1 cellular context compared by ENCODE assay signal in the genomic region with DNA sequence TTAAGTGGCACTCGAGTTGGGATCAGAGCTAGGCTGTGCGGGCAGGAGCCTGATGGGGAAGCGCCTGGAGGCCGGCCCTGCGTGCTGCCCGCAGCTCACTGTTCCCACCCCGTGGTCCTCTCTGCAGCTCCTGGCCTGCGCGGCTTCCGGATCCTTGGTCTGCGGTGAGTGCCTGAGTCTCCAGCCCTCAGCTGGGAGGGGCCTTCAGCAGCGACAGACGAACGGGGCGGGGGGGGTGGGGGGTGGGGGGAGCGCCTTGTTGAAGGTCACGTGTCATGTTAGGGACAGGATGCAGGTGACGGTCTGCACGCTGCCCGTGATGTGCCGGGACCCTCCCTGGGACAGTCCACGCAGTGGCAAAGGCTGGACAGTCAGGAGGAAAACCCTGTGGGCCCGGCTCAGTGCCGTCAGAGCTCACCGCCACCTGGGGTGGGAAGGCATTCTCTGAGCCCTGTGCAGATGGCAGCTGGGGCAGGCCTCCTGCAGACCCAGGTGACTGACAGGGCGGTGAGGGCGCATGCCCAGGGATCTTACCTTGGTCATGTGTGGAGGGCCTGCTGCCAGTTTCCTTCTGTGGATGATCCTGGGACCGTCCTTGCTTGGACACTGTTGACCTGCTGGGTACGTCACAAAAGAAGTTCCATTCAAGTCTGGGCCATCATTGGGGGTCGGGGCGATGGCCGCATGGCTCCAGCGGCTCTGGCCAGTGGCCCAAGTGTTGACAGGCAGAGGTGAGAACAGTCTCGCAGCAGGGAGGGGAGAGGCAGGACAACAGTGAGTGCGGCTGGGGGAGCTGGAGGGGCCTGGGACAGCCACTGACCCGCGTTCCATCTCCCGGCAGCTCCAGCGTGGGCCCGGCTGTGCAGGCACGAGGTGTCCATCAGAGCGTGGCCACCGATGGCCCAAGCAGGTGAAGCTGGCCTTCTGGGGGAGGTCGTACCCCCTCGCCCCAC.
TF ChIP-seq lines count a peak whose summit lies in the region.

No MANE protein-coding gene starts in this region.

TF ChIP-seq in SK-N-SH, 30 proteins besides CTCF, POLR2A, EP300 and RAD21:
- no peak for TF ChIP-seq ELF1 (IDR thresholded peaks at IDR 0.05)
